ENCODE assay signal across 18 cellular contexts in the genomic region with DNA sequence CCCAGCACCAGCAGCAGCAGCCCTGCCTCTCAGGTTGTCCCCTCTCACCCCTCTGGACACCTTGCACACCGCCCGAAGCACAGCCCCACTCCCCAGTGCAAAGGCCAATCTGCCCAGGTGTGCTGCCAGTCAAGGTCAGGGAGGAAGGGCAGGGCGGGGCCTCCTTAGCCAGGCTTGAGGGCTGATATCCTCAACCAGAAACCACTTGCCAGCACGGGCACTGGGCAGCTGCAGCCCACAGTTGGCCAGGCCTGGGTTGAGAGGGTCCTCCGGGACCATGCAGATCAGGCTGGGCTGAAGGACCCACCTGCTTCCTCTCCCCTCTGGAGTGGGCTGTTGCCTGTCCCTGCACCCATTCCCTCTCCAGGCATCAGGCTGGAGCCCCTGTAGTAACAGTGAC.
DNase-seq lines count a peak whose midpoint lies in the region; ATAC-seq, FAIRE-seq and TF ChIP-seq lines count a peak whose summit lies in the region.
"Had no signal": no experiment of that assay in that cellular context is flagged by ENCODE, and none has a peak within 500 bp of the region (broad histone marks: within the 10 kb centered on the region; RNA-seq: fewer than 3 reads in every experiment).

No MANE protein-coding gene starts in this region.

- peak overlapping the region; percentile 22 for H3K4me2 ChIP-seq in BLaER1
- no peak overlapping the region for H3K4me2 ChIP-seq in H1 (ENCODE audit: insufficient read depth in 1 of 2, low read depth in 2 of 2, low read length in 2 of 2)
- H3K4me2 ChIP-seq: A549 had no signal

- no peak overlapping the region for H3K27ac ChIP-seq in BLaER1
- no peak overlapping the region for H3K27ac ChIP-seq in H1 (ENCODE audit: low read depth, low read length)
- H3K27ac ChIP-seq in pancreas = peak overlapping the region in 3 of 4 donors; percentile 33 to 57 (median 48)
- H3K27ac ChIP-seq in aorta (ENCODE audit: low read depth in 1 of 2, low read length in 2 of 2) = no peak overlapping the region
- H3K27ac ChIP-seq: 22Rv1, A549, HL-60 had no signal

- no peak overlapping the region for H4K5ac ChIP-seq in H1 (ENCODE audit: insufficient read length, low read depth, low read length)

- H3K14ac ChIP-seq in H1 (ENCODE audit: insufficient read length) = no peak overlapping the region

- DNase-seq in H1 (ENCODE audit: low read depth in 1 of 2, low spot score in 2 of 2) = no peak
- no peak for DNase-seq in pancreas
- DNase-seq in aorta = no peak
- no peak for DNase-seq in GM10248 (ENCODE audit: extremely low spot score)
- DNase-seq in activated T-cell treated with anti-CD3 and anti-CD28 coated beads, Interleukin-2, amount 50 U/mL, for 1 hour = no peak
- no peak for DNase-seq in NCI-H446 treated with DMSO at 0.1 percent for 48 hours (lab: John Stamatoyannopoulos, UW)
- DNase-seq: AML-193; Calu3; CD4-positive, alpha-beta memory T cell; DND-41; EL had no signal

- H2BK15ac ChIP-seq in H1 (ENCODE audit: low read length) = no peak overlapping the region

- H2AK5ac ChIP-seq in H1 (ENCODE audit: low read depth, low read length) = 0 out of 2 replicates have a peak overlapping the region, but pooled peaks have one; percentile 24

- intact Hi-C loops in pancreas (cut with DNase I) = no loop called here
- intact Hi-C loops in aorta (cut with DNase I) = no loop called here

- H2BK120ac ChIP-seq in H1 (replicated peaks; ENCODE audit: low read depth, low read length) = no peak overlapping the region

- WGBS in H1 (ENCODE audit: extremely low coverage in 1 of 2, insufficient coverage in 1 of 2, insufficient read length in 1 of 2, insufficient replicate concordance in 2 of 2, low coverage in 1 of 2, low lambda C conversion rate in 2 of 2, missing lambda C conversion rate in 1 of 2), 2 experiments = 86% methylated on average over 5 of the region's 5 CpGs; no CpG with 5 or more reads in 1 of the 2 experiments
- 50 to 63% methylated on average over 4 to 5 of the region's 5 CpGs for WGBS in pancreas, 2 donors
- WGBS in aorta, 2 donors = 83 to 91% methylated on average over 5 of the region's 5 CpGs

- TF ChIP-seq EP300 in H1 (IDR thresholded peaks at IDR 0.05; ENCODE audit: borderline replicate concordance in 1 of 2, low read depth in 2 of 2, low read length in 2 of 2) = no peak

- no peak overlapping the region for H2AFZ ChIP-seq in H1 (ENCODE audit: low read length)

- H3K4me3 ChIP-seq in BLaER1 = no peak overlapping the region
- H3K4me3 ChIP-seq in H1 (ENCODE audit: extremely low read depth in 1 of 4, insufficient read depth in 2 of 4, low read depth in 3 of 4, low read length in 4 of 4) = no peak overlapping the region
- H3K4me3 ChIP-seq in pancreas = no peak overlapping the region
- H3K4me3 ChIP-seq in aorta (ENCODE audit: low read length in 2 of 2) = no peak overlapping the region
- H3K4me3 ChIP-seq: A549, HAP-1 had no signal

- CTCF ChIA-PET in H1 (lab: Charles Lee; ENCODE audit: partially characterized antibody) = no interaction called here
- CTCF ChIA-PET in GM10248 (lab: Yijun Ruan, JAX) = no interaction called here

- H2BK20ac ChIP-seq in H1 (ENCODE audit: low read length) = no peak overlapping the region

- H4K91ac ChIP-seq in H1 (replicated peaks; ENCODE audit: insufficient read length, low read length) = no peak overlapping the region

- peaks cover 8% of the 10 kb centered on the region; the same call in 1 of the 2 replicates for H3K4me1 ChIP-seq in BLaER1
- H3K4me1 ChIP-seq in H1 (replicated peaks in 1 of 4; ENCODE audit: control insufficient read depth in 3 of 4, insufficient read depth in 4 of 4, low read length in 3 of 4) = no peaks in the 10 kb centered on the region
- H3K4me1 ChIP-seq in pancreas = no peaks in the 10 kb centered on the region
- H3K4me1 ChIP-seq in aorta (ENCODE audit: control insufficient read depth in 1 of 2, insufficient read depth in 2 of 2, low read length in 2 of 2) = no peaks in the 10 kb centered on the region
- H3K4me1 ChIP-seq: A549, HAP-1 had no signal

- H3K4ac ChIP-seq in H1 (replicated peaks; ENCODE audit: insufficient read length, low read depth, low read length) = no peak overlapping the region

- ATAC-seq in pancreas (no peak), aorta (ENCODE audit: low FRiP score) (peak; percentile 27)
- ATAC-seq: A549 had no signal

- no peak overlapping the region for H3K23ac ChIP-seq in H1 (ENCODE audit: insufficient read length)

- no peaks in the 10 kb centered on the region for H3K79me1 ChIP-seq in H1 (ENCODE audit: low read depth, low read length)

- H3K18ac ChIP-seq in H1 (ENCODE audit: extremely low read depth, low read length) = no peak overlapping the region

- FAIRE-seq in H1 (lab: Jason Lieb, UNC) (no peak), pancreas (lab: Jason Lieb, UNC) (no peak)
- FAIRE-seq: A549, GM12891, GM19239 had no signal

- H2BK12ac ChIP-seq in H1 (ENCODE audit: low read depth, low read length) = 0 out of 2 replicates have a peak overlapping the region, but pooled peaks have one; percentile 39

- no peak for TF ChIP-seq POLR2A in H1 (IDR thresholded peaks at IDR 0.05; ENCODE audit: control extremely low read depth in 1 of 2, low read depth in 2 of 2, low read length in 2 of 2)

- H3K27me3 ChIP-seq in BLaER1 = no peaks in the 10 kb centered on the region; the same call in 1 of the 2 replicates
- no peaks in the 10 kb centered on the region for H3K27me3 ChIP-seq in H1 (replicated peaks in 1 of 4; ENCODE audit: control insufficient read depth in 3 of 4, extremely low read depth in 1 of 4, insufficient read depth in 3 of 4, low read length in 3 of 4)
- no peaks in the 10 kb centered on the region for H3K27me3 ChIP-seq in pancreas
- no peaks in the 10 kb centered on the region for H3K27me3 ChIP-seq in aorta (ENCODE audit: control insufficient read depth in 1 of 2, insufficient read depth in 2 of 2, low read length in 1 of 2)

- no peaks in the 10 kb centered on the region for H3K9me3 ChIP-seq in BLaER1
- H3K9me3 ChIP-seq in H1 (ENCODE audit: insufficient read depth in 2 of 2, low read depth in 1 of 2, low read length in 1 of 2) = peaks cover 0 to 2% of the 10 kb centered on the region in 2 experiments; a peak in 1 of 4 replicates
- no peaks in the 10 kb centered on the region for H3K9me3 ChIP-seq in pancreas
- H3K9me3 ChIP-seq in aorta (ENCODE audit: control insufficient read depth, low read length) = no peaks in the 10 kb centered on the region
- H3K9me3 ChIP-seq: A549, HAP-1 had no signal

- POLR2A ChIA-PET in H1 (lab: Charles Lee; ENCODE audit: partially characterized antibody) = no interaction called here
- POLR2A ChIA-PET in GM10248 (lab: Yijun Ruan, JAX) = no interaction called here

- H3K9ac ChIP-seq in BLaER1 = no peak overlapping the region
- H3K9ac ChIP-seq in H1 (replicated peaks in 1 of 4; ENCODE audit: extremely low read depth in 1 of 4, low read depth in 3 of 4, low read length in 3 of 4) = no peak overlapping the region

- no peak overlapping the region for H3K56ac ChIP-seq in H1 (replicated peaks; ENCODE audit: insufficient read length, low read depth, low read length)

- TF ChIP-seq CTCF in H1 (IDR thresholded peaks at IDR 0.05; ENCODE audit: control extremely low read depth in 1 of 3, insufficient read depth in 1 of 3, low read depth in 1 of 3, low read length in 3 of 3) = no peak
- TF ChIP-seq CTCF in pancreas (IDR thresholded peaks at IDR 0.05) = no peak
- no peak for TF ChIP-seq CTCF in GM10248 (IDR thresholded peaks at IDR 0.05; ENCODE audit: control extremely low read depth, extremely low read depth, low read depth, missing control alignments)

- H4K20me1 ChIP-seq in BLaER1 (no peaks in the 10 kb centered on the region), H1 (replicated peaks in 1 of 2; ENCODE audit: control insufficient read depth in 1 of 2, insufficient read depth in 2 of 2, low read length in 2 of 2) (peaks cover 0 to 2% of the 10 kb centered on the region in 2 experiments)

- TF ChIP-seq RAD21 in H1 (IDR thresholded peaks at IDR 0.05 in 1 of 2, conservative IDR thresholded peaks at IDR 0.05 in 1 of 2; ENCODE audit: low read depth in 2 of 2, low read length in 2 of 2) = no peak

- H2BK5ac ChIP-seq in H1 (ENCODE audit: low read depth, low read length) = no peak overlapping the region

- no peaks in the 10 kb centered on the region for H3K36me3 ChIP-seq in BLaER1
- no peaks in the 10 kb centered on the region for H3K36me3 ChIP-seq in H1 (ENCODE audit: control insufficient read depth in 2 of 4, insufficient read depth in 4 of 4, low read length in 3 of 4)
- H3K36me3 ChIP-seq in pancreas = no peaks in the 10 kb centered on the region
- no peaks in the 10 kb centered on the region for H3K36me3 ChIP-seq in aorta (ENCODE audit: control insufficient read depth in 1 of 2, insufficient read depth in 2 of 2, low read length in 1 of 2)
- H3K36me3 ChIP-seq: HAP-1 had no signal

- H3K23me2 ChIP-seq in H1 (ENCODE audit: low read depth, low read length) = peaks cover 5% of the 10 kb centered on the region; the same call in 1 of the 2 replicates

- H3K79me2 ChIP-seq in H1 (ENCODE audit: control insufficient read depth in 1 of 2, insufficient read depth in 2 of 2, low read length in 2 of 2) = no peaks in the 10 kb centered on the region

- H4K8ac ChIP-seq in H1 (ENCODE audit: extremely low read depth, insufficient read depth, low read length) = 0 out of 2 replicates have a peak overlapping the region, but pooled peaks have one; percentile 29

TF ChIP-seq in H1, 55 proteins besides CTCF, POLR2A, EP300 and RAD21 (continues in another document):
- TF ChIP-seq, protein P1, sequence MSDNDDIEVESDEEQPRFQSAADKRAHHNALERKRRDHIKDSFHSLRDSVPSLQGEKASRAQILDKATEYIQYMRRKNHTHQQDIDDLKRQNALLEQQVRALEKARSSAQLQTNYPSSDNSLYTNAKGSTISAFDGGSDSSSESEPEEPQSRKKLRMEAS (IDR thresholded peaks at IDR 0.05) = no peak
- TF ChIP-seq SIX5 (IDR thresholded peaks at IDR 0.05; ENCODE audit: low read depth, low read length) = no peak
- no peak for TF ChIP-seq RNF2 (IDR thresholded peaks at IDR 0.05; ENCODE audit: borderline replicate concordance, low read depth, low read length, missing control alignments, poor library complexity, severe bottlenecking)
- no peak for TF ChIP-seq CTBP2 (IDR thresholded peaks at IDR 0.05; ENCODE audit: borderline replicate concordance, insufficient read depth, insufficient read length, low read length)
- no peak for TF ChIP-seq FOSL1 (IDR thresholded peaks at IDR 0.05; ENCODE audit: insufficient read depth, low read depth, low read length)
- TF ChIP-seq CREB1 (IDR thresholded peaks at IDR 0.05) = no peak
- no peak for TF ChIP-seq TAF1 (IDR thresholded peaks at IDR 0.05; ENCODE audit: low read depth, low read length)
- TF ChIP-seq BRCA1 (IDR thresholded peaks at IDR 0.05; ENCODE audit: low read depth, low read length) = no peak
- TF ChIP-seq EGR1 (IDR thresholded peaks at IDR 0.05; ENCODE audit: borderline replicate concordance, low read depth, low read length) = no peak
- TF ChIP-seq TBP (IDR thresholded peaks at IDR 0.05; ENCODE audit: low read depth, low read length) = no peak
- no peak for TF ChIP-seq KDM1A (IDR thresholded peaks at IDR 0.05; ENCODE audit: borderline replicate concordance, low read length)
- no peak for TF ChIP-seq ZNF274 (IDR thresholded peaks at IDR 0.05; ENCODE audit: borderline replicate concordance, extremely low read depth, low read length)
- TF ChIP-seq CBX5 (IDR thresholded peaks at IDR 0.05; ENCODE audit: low read depth, low read length) = no peak

Comparison
In these comparisons a context has a peak if more than half of its experiments do, and no peak if none do; other contexts are left out.
1. H3K27ac ChIP-seq: peak in pancreas (3 of 4); none in BLaER1 (single experiment), H1 (single experiment) and aorta (0 of 2).